Comparison of ENCODE assay signal across 1 cellular context in the genomic region with DNA sequence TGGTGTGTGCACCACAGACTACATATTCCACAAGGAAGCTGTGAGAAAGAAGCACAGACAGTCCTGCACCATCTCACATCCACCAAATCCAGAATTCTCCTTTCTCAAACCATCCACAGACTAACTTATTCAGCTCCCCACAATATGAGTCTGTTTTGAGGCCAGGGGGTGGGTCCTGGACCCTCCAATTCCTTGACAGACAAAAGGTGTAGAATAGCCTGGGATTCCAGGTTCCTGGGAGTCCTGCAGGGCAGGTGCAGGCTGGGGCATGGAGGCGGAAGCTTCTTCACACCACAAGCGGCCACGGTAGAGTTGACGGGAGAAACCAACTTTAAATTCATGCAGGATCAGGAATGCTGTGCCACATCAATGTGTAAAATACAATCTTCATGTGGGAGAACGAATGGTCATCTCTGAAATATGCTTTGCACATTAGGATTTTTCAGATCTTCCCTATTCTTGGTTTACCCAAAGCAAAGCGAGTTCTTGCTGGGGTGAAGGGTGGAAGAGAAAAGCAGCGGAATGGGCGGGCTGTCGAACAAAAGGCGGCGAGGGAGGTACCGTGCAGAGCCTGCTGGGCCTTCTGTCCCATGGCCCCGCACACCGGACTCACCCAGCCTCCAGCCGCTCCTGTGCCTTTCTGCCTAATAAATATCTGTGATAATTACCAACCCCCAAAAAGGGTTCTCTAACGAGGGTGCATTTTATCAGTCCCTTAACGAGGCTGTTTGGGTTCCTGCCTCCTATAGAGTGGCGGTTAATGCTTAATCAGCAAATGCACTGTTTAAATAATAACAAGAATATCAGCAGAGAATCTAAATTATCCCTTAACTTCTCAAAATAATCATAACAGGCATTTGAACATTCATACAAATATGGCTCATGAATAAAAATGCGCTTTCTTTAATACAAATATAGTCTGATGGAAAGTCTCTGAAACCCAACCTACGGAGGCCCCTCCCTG.
TF ChIP-seq lines count a peak whose summit lies in the region.

No MANE protein-coding gene starts in this region.

TF ChIP-seq in HCT116, 20 proteins besides CTCF, POLR2A, EP300 and RAD21:
- TF ChIP-seq, protein P1, sequence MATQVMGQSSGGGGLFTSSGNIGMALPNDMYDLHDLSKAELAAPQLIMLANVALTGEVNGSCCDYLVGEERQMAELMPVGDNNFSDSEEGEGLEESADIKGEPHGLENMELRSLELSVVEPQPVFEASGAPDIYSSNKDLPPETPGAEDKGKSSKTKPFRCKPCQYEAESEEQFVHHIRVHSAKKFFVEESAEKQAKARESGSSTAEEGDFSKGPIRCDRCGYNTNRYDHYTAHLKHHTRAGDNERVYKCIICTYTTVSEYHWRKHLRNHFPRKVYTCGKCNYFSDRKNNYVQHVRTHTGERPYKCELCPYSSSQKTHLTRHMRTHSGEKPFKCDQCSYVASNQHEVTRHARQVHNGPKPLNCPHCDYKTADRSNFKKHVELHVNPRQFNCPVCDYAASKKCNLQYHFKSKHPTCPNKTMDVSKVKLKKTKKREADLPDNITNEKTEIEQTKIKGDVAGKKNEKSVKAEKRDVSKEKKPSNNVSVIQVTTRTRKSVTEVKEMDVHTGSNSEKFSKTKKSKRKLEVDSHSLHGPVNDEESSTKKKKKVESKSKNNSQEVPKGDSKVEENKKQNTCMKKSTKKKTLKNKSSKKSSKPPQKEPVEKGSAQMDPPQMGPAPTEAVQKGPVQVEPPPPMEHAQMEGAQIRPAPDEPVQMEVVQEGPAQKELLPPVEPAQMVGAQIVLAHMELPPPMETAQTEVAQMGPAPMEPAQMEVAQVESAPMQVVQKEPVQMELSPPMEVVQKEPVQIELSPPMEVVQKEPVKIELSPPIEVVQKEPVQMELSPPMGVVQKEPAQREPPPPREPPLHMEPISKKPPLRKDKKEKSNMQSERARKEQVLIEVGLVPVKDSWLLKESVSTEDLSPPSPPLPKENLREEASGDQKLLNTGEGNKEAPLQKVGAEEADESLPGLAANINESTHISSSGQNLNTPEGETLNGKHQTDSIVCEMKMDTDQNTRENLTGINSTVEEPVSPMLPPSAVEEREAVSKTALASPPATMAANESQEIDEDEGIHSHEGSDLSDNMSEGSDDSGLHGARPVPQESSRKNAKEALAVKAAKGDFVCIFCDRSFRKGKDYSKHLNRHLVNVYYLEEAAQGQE (IDR thresholded peaks at IDR 0.05; ENCODE audit: low read depth) = no peak
- TF ChIP-seq, protein P2, sequence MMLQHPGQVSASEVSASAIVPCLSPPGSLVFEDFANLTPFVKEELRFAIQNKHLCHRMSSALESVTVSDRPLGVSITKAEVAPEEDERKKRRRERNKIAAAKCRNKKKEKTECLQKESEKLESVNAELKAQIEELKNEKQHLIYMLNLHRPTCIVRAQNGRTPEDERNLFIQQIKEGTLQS (IDR thresholded peaks at IDR 0.05) = no peak
- no peak for TF ChIP-seq ELF1 (IDR thresholded peaks at IDR 0.05; ENCODE audit: borderline replicate concordance, low read depth)
- TF ChIP-seq CBX3 (IDR thresholded peaks at IDR 0.05; ENCODE audit: low read depth) = no peak
- no peak for TF ChIP-seq TCF7L2 (IDR thresholded peaks at IDR 0.05; ENCODE audit: borderline replicate concordance, extremely low read depth, insufficient read depth, insufficient read length)
- TF ChIP-seq EZH2phosphoT487 (IDR thresholded peaks at IDR 0.05; ENCODE audit: borderline replicate concordance) = no peak
- TF ChIP-seq CEBPB (IDR thresholded peaks at IDR 0.05; ENCODE audit: low read depth) = no peak
- no peak for TF ChIP-seq ZFX (IDR thresholded peaks at IDR 0.05)
- no peak for TF ChIP-seq SP1 (IDR thresholded peaks at IDR 0.05; ENCODE audit: low read depth)
- TF ChIP-seq YY1 (IDR thresholded peaks at IDR 0.05; ENCODE audit: extremely low read depth, insufficient replicate concordance, low read depth, low read length) = no peak
TF ChIP-seq in HCT116: peak in this region for 0.
